ENCODE assay signal across 20 cellular contexts in the genomic region with DNA sequence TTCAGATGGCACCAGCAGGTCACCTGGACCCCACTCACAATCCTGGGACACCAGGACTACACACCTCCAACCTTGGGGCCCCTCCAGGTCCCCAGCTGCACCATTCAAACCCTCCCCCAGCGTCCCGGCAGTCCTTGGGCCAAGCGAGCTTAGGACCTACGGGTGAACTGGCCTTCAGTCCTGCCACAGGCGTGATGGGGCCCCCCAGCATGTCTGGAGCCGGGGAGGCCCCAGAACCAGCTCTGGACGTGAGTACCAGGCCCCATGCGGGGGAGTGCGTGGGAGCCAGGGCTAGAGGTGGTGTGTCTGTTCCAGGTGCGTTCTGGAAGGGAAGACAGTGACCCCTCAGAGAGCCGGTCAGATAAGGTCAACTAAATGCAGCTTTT. TPM values are rescaled to one million over a fixed set of nuclear protein-coding genes. Genes with fewer than 3 reads are reported as not detected.
DNase-seq lines count a peak whose midpoint lies in the region; ATAC-seq, FAIRE-seq and TF ChIP-seq lines count a peak whose summit lies in the region.
"Had no signal": no experiment of that assay in that cellular context is flagged by ENCODE, and none has a peak within 500 bp of the region (broad histone marks: within the 10 kb centered on the region; RNA-seq: fewer than 3 reads in every experiment).

No MANE protein-coding gene starts in this region.

- H3K9ac ChIP-seq in SK-N-SH: no peak overlapping the region
- H3K9ac ChIP-seq: GM23248 had no signal

- H3K4me2 ChIP-seq in SK-N-SH: no peak overlapping the region

- H3K27me3 Mint-ChIP-seq in chondrocyte (ENCODE audit: low read depth): no peaks in the 10 kb centered on the region
- H3K27me3 Mint-ChIP-seq in nephron (ENCODE audit: low read depth): peaks cover 4% of the 10 kb centered on the region

- H3K4me1 Mint-ChIP-seq in chondrocyte (ENCODE audit: low read depth): peaks cover 40% of the 10 kb centered on the region
- peaks cover 40% of the 10 kb centered on the region for H3K4me1 Mint-ChIP-seq in nephron

- H3K9me3 ChIP-seq in SK-N-SH: no peaks in the 10 kb centered on the region

- peaks cover 6% of the 10 kb centered on the region for H3F3A ChIP-seq in SK-N-SH (replicated peaks; ENCODE audit: insufficient read depth)

- no peak overlapping the region for H2AFZ ChIP-seq in SK-N-SH (ENCODE audit: low read depth)
- H2AFZ ChIP-seq: GM23248 had no signal

- H3K9me3 Mint-ChIP-seq in chondrocyte (ENCODE audit: low read depth) (no peaks in the 10 kb centered on the region), nephron (no peaks in the 10 kb centered on the region)
- H3K9me3 Mint-ChIP-seq: CD14-positive monocyte had no signal

- in situ Hi-C loops in GM13976 (cut with MboI; ENCODE audit: low sequenced_read_pairs, unreplicated experiment): loop anchor here (25.0 kb wide), 1 partner anchor 179 kb away; the partner anchor contains the start of gene TMED4

- CTCF ChIA-PET in SK-N-SH (lab: Yijun Ruan, JAX): interaction anchor here (1.0 to 1.7 kb wide), 2 partner anchors 11 to 81 kb away, joined by 4 read pairs; no protein-coding TSS in a partner anchor

- H4K20me1 ChIP-seq in SK-N-SH (ENCODE audit: insufficient read depth): no peaks in the 10 kb centered on the region

- no peaks in the 10 kb centered on the region for H3K9me2 ChIP-seq in SK-N-SH

- no peak for TF ChIP-seq EP300 in SK-N-SH (IDR thresholded peaks at IDR 0.05; ENCODE audit: borderline replicate concordance in 1 of 2, low read depth in 1 of 2, low read length in 1 of 2)

- no peak for ATAC-seq in SK-N-SH treated with all-trans-retinoic acid at 6 μM for 48 hours
- ATAC-seq: HCT116 had no signal

- no peaks in the 10 kb centered on the region for H3K79me2 ChIP-seq in SK-N-SH (ENCODE audit: insufficient read depth)

- DNase-seq in SK-N-SH (peak; percentile 16), chondrocyte (ENCODE audit: low spot score) (peak; percentile 77), H54 (ENCODE audit: insufficient read length, low spot score) (no peak), GM13976 (ENCODE audit: low spot score) (no peak), NCI-H774 (lab: John Stamatoyannopoulos, UW) (no peak), putamen (ENCODE audit: low spot score) (no peak)
- DNase-seq: AML-193, GM23248, NCI-H1105, NCI-H2081 treated with DMSO at 0.1 percent for 48 hours, NCI-H748 treated with DMSO at 0.1 percent for 48 hours, OCI-M1, SHP77 had no signal

- no peak for FAIRE-seq in H54 (lab: Jason Lieb, UNC)
- FAIRE-seq: G401.6, GM19239 had no signal

- no peak overlapping the region for H3K27ac Mint-ChIP-seq in chondrocyte (ENCODE audit: unreplicated experiment)
- H3K27ac Mint-ChIP-seq in nephron: peak overlapping the region; percentile 91 to 99 (median 99)

- H3K4me3 Mint-ChIP-seq in chondrocyte (ENCODE audit: unreplicated experiment): no peak overlapping the region
- H3K4me3 Mint-ChIP-seq in nephron: no peak overlapping the region
- H3K4me3 Mint-ChIP-seq: CD14-positive monocyte had no signal

- WGBS in SK-N-SH (ENCODE audit: low lambda C conversion rate): 95% methylated on average over 11 of the region's 11 CpGs

- TF ChIP-seq CTCF in SK-N-SH (IDR thresholded peaks at IDR 0.05) (no peak), chondrocyte (IDR thresholded peaks at IDR 0.05) (no peak), nephron (IDR thresholded peaks at IDR 0.05; ENCODE audit: unreplicated experiment in 3 of 3) (no peak), GM13976 (IDR thresholded peaks at IDR 0.05; ENCODE audit: borderline replicate concordance, control extremely low read depth, extremely low read depth, insufficient read depth, missing control alignments) (no peak)

- POLR2A ChIA-PET in SK-N-SH (lab: Yijun Ruan, JAX): interaction anchor here (1.6 kb wide), 1 partner anchor 160 kb away, joined by 3 read pairs; the partner anchor contains the start of gene OGDH

- no peak for TF ChIP-seq RAD21 in SK-N-SH (IDR thresholded peaks at IDR 0.05; ENCODE audit: low read length)

- no peak overlapping the region for H3K27ac ChIP-seq in SK-N-SH (ENCODE audit: low read depth in 2 of 2, low read length in 1 of 2)
- H3K27ac ChIP-seq: GM23248, SK-N-MC had no signal

- H3K4me1 ChIP-seq in SK-N-SH (ENCODE audit: control insufficient read depth in 1 of 2, insufficient read depth in 2 of 2, low read depth in 1 of 2, low read length in 1 of 2): peaks cover 7 to 39% of the 10 kb centered on the region in 2 experiments; a peak in 2 of 4 replicates

- H3K36me3 Mint-ChIP-seq in chondrocyte (ENCODE audit: low read depth) (peaks cover 30% of the 10 kb centered on the region), nephron (ENCODE audit: low read depth) (peaks cover 40% of the 10 kb centered on the region)

- H3K36me3 ChIP-seq in SK-N-SH (replicated peaks in 1 of 2; ENCODE audit: control insufficient read depth in 1 of 2, insufficient read depth in 2 of 2, low read length in 1 of 2): peaks cover 25 to 61% of the 10 kb centered on the region in 2 experiments

- H3K4me3 ChIP-seq in SK-N-SH (ENCODE audit: low read depth in 2 of 2, low read length in 1 of 2): no peak overlapping the region
- H3K4me3 ChIP-seq: GM23248, SK-N-MC had no signal

- no peak for TF ChIP-seq POLR2A in H54 (IDR thresholded peaks at IDR 0.05; ENCODE audit: low read depth, low read length)

- no peaks in the 10 kb centered on the region for H3K27me3 ChIP-seq in SK-N-SH (ENCODE audit: insufficient read depth)

TF ChIP-seq in SK-N-SH, 30 proteins besides CTCF, POLR2A, EP300 and RAD21:
- TF ChIP-seq NRF1 (IDR thresholded peaks at IDR 0.05; ENCODE audit: low read depth, low read length): no peak

TF ChIP-seq in SK-N-SH treated with all-trans-retinoic acid at 6 μM for 48 hours, 23 proteins besides CTCF, POLR2A, EP300 and RAD21 (continues in another document):
- TF ChIP-seq ESRRG (CRISPR knock-in tag; IDR thresholded peaks at IDR 0.05) (no peak), TOX (CRISPR knock-in tag; IDR thresholded peaks at IDR 0.05; ENCODE audit: borderline replicate concordance) (no peak), ZNF8 (CRISPR knock-in tag; IDR thresholded peaks at IDR 0.05) (no peak), ARNTL (CRISPR knock-in tag; IDR thresholded peaks at IDR 0.05; ENCODE audit: borderline replicate concordance, low read depth) (no peak), ZFP3 (CRISPR knock-in tag; IDR thresholded peaks at IDR 0.05) (no peak), ZFP30 (CRISPR knock-in tag; IDR thresholded peaks at IDR 0.05) (no peak), OSR1 (CRISPR knock-in tag; IDR thresholded peaks at IDR 0.05) (no peak), ZNF565 (CRISPR knock-in tag; conservative IDR thresholded peaks at IDR 0.05; ENCODE audit: low read depth) (no peak), ZNF70 (CRISPR knock-in tag; IDR thresholded peaks at IDR 0.05) (no peak), CREB5 (CRISPR knock-in tag; IDR thresholded peaks at IDR 0.05; ENCODE audit: low read depth) (no peak)
- TF ChIP-seq, protein P1, sequence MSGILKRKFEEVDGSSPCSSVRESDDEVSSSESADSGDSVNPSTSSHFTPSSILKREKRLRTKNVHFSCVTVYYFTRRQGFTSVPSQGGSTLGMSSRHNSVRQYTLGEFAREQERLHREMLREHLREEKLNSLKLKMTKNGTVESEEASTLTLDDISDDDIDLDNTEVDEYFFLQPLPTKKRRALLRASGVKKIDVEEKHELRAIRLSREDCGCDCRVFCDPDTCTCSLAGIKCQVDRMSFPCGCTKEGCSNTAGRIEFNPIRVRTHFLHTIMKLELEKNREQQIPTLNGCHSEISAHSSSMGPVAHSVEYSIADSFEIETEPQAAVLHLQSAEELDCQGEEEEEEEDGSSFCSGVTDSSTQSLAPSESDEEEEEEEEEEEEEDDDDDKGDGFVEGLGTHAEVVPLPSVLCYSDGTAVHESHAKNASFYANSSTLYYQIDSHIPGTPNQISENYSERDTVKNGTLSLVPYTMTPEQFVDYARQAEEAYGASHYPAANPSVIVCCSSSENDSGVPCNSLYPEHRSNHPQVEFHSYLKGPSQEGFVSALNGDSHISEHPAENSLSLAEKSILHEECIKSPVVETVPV (CRISPR knock-in tag; IDR thresholded peaks at IDR 0.05): no peak

RNA-seq across cellular contexts. Expression of gene ZMIZ2, which starts 17.8 kb away (rescaled TPM):
- 17.8 and 18.1 TPM in 2 replicates for polyA plus RNA-seq in SK-N-SH (2012; rRNA removed)
- 4.0 and 7.0 TPM in 2 replicates for polyA plus RNA-seq in SK-N-SH (2012; cell fraction: cytosol; rRNA removed)
- 116 and 138 TPM in 2 replicates for polyA plus RNA-seq in SK-N-SH (2012; cell fraction: nucleus; rRNA removed)
- total RNA-seq in chondrocyte: 68.5 to 73.5 TPM (median 72.6 TPM) in 3 replicates

RNA-seq across cellular contexts. Expression of gene PPIA, which starts 30.1 kb away (rescaled TPM):
- polyA plus RNA-seq in SK-N-SH (2012; rRNA removed): 6,239 and 6,267 TPM in 2 replicates
- polyA plus RNA-seq in SK-N-SH (2012; cell fraction: cytosol; rRNA removed): 7,289 and 8,124 TPM in 2 replicates
- polyA plus RNA-seq in SK-N-SH (2012; cell fraction: nucleus; rRNA removed): 2,405 and 2,816 TPM in 2 replicates
- 1,108 to 1,479 TPM (median 1,462 TPM) in 3 replicates for total RNA-seq in chondrocyte

Comparison
In these comparisons a context has a peak if more than half of its experiments do, and no peak if none do; other contexts are left out.
1. DNase-seq: peak in SK-N-SH (single experiment) and chondrocyte (single experiment); none in H54 (single experiment), GM13976 (single experiment), NCI-H774 (single experiment) and putamen (single experiment).